Comparison of ENCODE assay signal across 1 cellular context in genomic region chr15:75771054-75771453, GRCh38.
TF ChIP-seq lines count a peak whose summit lies in the region.

No MANE protein-coding gene starts in this region.

TF ChIP-seq in GM23338, 12 proteins besides CTCF, POLR2A, EP300 and RAD21:
- TF ChIP-seq ZNF462 (CRISPR knock-in tag; IDR thresholded peaks at IDR 0.05): peak; percentile 47; the same call in 1 of the 2 replicates
- 0 out of 2 replicates have a peak, but pooled peaks have one; percentile 61 for TF ChIP-seq ETS1 (IDR thresholded peaks at IDR 0.05)
- TF ChIP-seq POLR2AphosphoS5 (IDR thresholded peaks at IDR 0.05; ENCODE audit: low read depth): 0 out of 2 replicates have a peak, but pooled peaks have one; percentile 28
TF ChIP-seq in GM23338: peak in this region for 3; not testable (repeated sequence) for 9.
